13 cellular contexts compared by ENCODE assay signal in genomic region chr9:130137081-130137869, GRCh38. TPM values are rescaled to one million over a fixed set of nuclear protein-coding genes. Genes with fewer than 3 reads are reported as not detected.
DNase-seq lines count a peak whose midpoint lies in the region; ATAC-seq and TF ChIP-seq lines count a peak whose summit lies in the region.
"Had no signal": no experiment of that assay in that cellular context is flagged by ENCODE, and none has a peak within 500 bp of the region (broad histone marks: within the 10 kb centered on the region; RNA-seq: fewer than 3 reads in every experiment).

No MANE protein-coding gene starts in this region.

- H3K9ac ChIP-seq in trophoblast cell (ENCODE audit: low read length), result no peak overlapping the region

- H3K27me3 ChIP-seq in SJSA1 (replicated peaks) (no peaks in the 10 kb centered on the region), trophoblast cell (ENCODE audit: insufficient read depth, low read length) (no peaks in the 10 kb centered on the region)

- H3K27ac ChIP-seq in SJSA1 (peak overlapping the region; percentile 87), trophoblast cell (ENCODE audit: low read depth, low read length) (peak overlapping the region; percentile 67), coronary artery (peak overlapping the region in 1 of 2 donors; percentile 76), OCI-LY7 (ENCODE audit: low read depth, low read length, poor library complexity, severe bottlenecking) (no peak overlapping the region)
- H3K27ac ChIP-seq: C4-2B had no signal

- H3K4me2 ChIP-seq in trophoblast cell (ENCODE audit: low read length), result no peak overlapping the region
- H3K4me2 ChIP-seq in OCI-LY7 (ENCODE audit: low read length), result no peak overlapping the region

- intact Hi-C loops in OCI-LY7 (cut with micrococcal nuclease; ENCODE audit: unreplicated experiment), result no loop called here

- TF ChIP-seq CTCF in fibroblast of villous mesenchyme (IDR thresholded peaks at IDR 0.05; ENCODE audit: insufficient read depth, low read depth, low read length) (no peak), coronary artery (IDR thresholded peaks at IDR 0.05) (no peak), OCI-LY7 (conservative IDR thresholded peaks at IDR 0.05; ENCODE audit: low read length) (no peak)

- in situ Hi-C loops in Caki2 (cut with HindIII; ENCODE audit: low pct_unique_long_range_greater_than_20kb, low sequenced_read_pairs), result no loop called here

- H3K79me2 ChIP-seq in trophoblast cell (ENCODE audit: control insufficient read depth, insufficient read depth, low read length, poor library complexity), result no peaks in the 10 kb centered on the region
- H3K79me2 ChIP-seq in OCI-LY7 (ENCODE audit: insufficient read depth, low read depth, low read length), result no peaks in the 10 kb centered on the region

- POLR2A ChIA-PET in OCI-LY7 (lab: Charles Lee), result interaction anchor here (0.5 kb wide), 1 partner anchor 99 kb away, joined by 4 read pairs; no protein-coding TSS in a partner anchor

- H4K12ac ChIP-seq in trophoblast cell (ENCODE audit: low read depth, low read length), result no peak overlapping the region

- no peak overlapping the region for H3K4me3 ChIP-seq in SJSA1
- no peak overlapping the region for H3K4me3 ChIP-seq in fibroblast of villous mesenchyme (ENCODE audit: low read depth, low read length)
- no peak overlapping the region for H3K4me3 ChIP-seq in trophoblast cell (ENCODE audit: low read depth, low read length)
- no peak overlapping the region for H3K4me3 ChIP-seq in coronary artery
- H3K4me3 ChIP-seq in OCI-LY7 (ENCODE audit: low read depth, low read length, poor library complexity, severe bottlenecking), result no peak overlapping the region

- no peaks in the 10 kb centered on the region for H4K20me1 ChIP-seq in OCI-LY7 (ENCODE audit: insufficient read depth, low read length)

- no peak overlapping the region for H4K8ac ChIP-seq in trophoblast cell (ENCODE audit: low read depth, low read length)

- H3K36me3 ChIP-seq in SJSA1 (peaks cover 18% of the 10 kb centered on the region), trophoblast cell (ENCODE audit: control insufficient read depth in 1 of 2, insufficient read depth in 2 of 2, low read length in 2 of 2) (peaks cover 2 to 6% of the 10 kb centered on the region in 2 experiments), OCI-LY7 (ENCODE audit: insufficient read depth, low read length) (no peaks in the 10 kb centered on the region)

- H3K79me1 ChIP-seq in trophoblast cell (ENCODE audit: low read length), result peaks cover 1% of the 10 kb centered on the region

- H3K4ac ChIP-seq in trophoblast cell (ENCODE audit: low read depth, low read length), result no peak overlapping the region

- H3K23ac ChIP-seq in trophoblast cell (ENCODE audit: low read length), result no peak overlapping the region

- H3K18ac ChIP-seq in trophoblast cell (ENCODE audit: low read length), result peak overlapping the region; percentile 0

- H3K9me3 ChIP-seq in SJSA1 (replicated peaks), result no peaks in the 10 kb centered on the region
- H3K9me3 ChIP-seq in trophoblast cell (ENCODE audit: insufficient read depth, low read depth, low read length), result peaks cover 2% of the 10 kb centered on the region
- H3K9me3 ChIP-seq in OCI-LY7 (ENCODE audit: low read length), result no peaks in the 10 kb centered on the region

- no TSS peak for BruUV-seq in OCI-LY7 (replicated peaks; lab: Mats Ljungman, UMichigan)

- peak; percentile 64 for DNase-seq in Caki2 (ENCODE audit: low read depth)
- no peak for DNase-seq in SJSA1 (ENCODE audit: low read depth in 1 of 2, low spot score in 2 of 2)
- DNase-seq in fibroblast of villous mesenchyme (ENCODE audit: low read depth), result peak; percentile 12
- DNase-seq in trophoblast cell, result no peak
- no peak for DNase-seq in coronary artery (ENCODE audit: low spot score)
- DNase-seq in OCI-LY7 (ENCODE audit: low spot score), result no peak
- no peak for DNase-seq in 8988T
- DNase-seq: activated T-cell treated with anti-CD3 and anti-CD28 coated beads, Interleukin-2, amount 50 U/mL, for 72 hours; GDM1; NCI-H1436 treated with DMSO at 0.1 percent for 48 hours; NCI-H526 treated with DMSO at 0.1 percent for 48 hours had no signal

- H3K14ac ChIP-seq in trophoblast cell (ENCODE audit: low read length), result peak overlapping the region; percentile 48

- no peak for ATAC-seq in HG02884 (IDR thresholded peaks at IDR 0.05; ENCODE audit: unreplicated experiment)

- H3K4me1 ChIP-seq in SJSA1 (replicated peaks) (peaks cover 27% of the 10 kb centered on the region), trophoblast cell (ENCODE audit: control insufficient read depth in 1 of 2, insufficient read depth in 2 of 2, low read length in 2 of 2) (peaks cover 9 to 20% of the 10 kb centered on the region in 2 experiments), OCI-LY7 (ENCODE audit: insufficient read depth, low read length, poor library complexity, severe bottlenecking) (no peaks in the 10 kb centered on the region)

- H2AK5ac ChIP-seq in trophoblast cell (ENCODE audit: low read length), result peak overlapping the region; percentile 25

- peak overlapping the region; percentile 27 for H2BK120ac ChIP-seq in trophoblast cell (ENCODE audit: insufficient read depth, low read length, poor library complexity)

- H4K91ac ChIP-seq in trophoblast cell (ENCODE audit: low read depth, low read length), result peak overlapping the region; percentile 55

- no peak overlapping the region for H2AFZ ChIP-seq in trophoblast cell (ENCODE audit: insufficient read depth, low read length, poor library complexity)
- no peak overlapping the region for H2AFZ ChIP-seq in OCI-LY7 (ENCODE audit: low read length)

- H2BK12ac ChIP-seq in trophoblast cell (ENCODE audit: low read length), result peak overlapping the region; percentile 51

- CTCF ChIA-PET in OCI-LY7 (lab: Charles Lee; ENCODE audit: unreplicated experiment), result no interaction called here

- no CpG with 5 or more reads among the region's 24 CpGs for WGBS in trophoblast cell (ENCODE audit: extremely low coverage, insufficient coverage, insufficient read length)

- no peak overlapping the region for H2BK5ac ChIP-seq in trophoblast cell (ENCODE audit: low read depth, low read length, poor library complexity)

- no peaks in the 10 kb centered on the region for H3K9me2 ChIP-seq in OCI-LY7 (ENCODE audit: insufficient read depth, low read length)

RNA-seq across cellular contexts. Expression of gene NCS1, which starts 34.9 kb away (rescaled TPM):
- 45.7 and 69.6 TPM in 2 replicates for total RNA-seq in Caki2 (2014; rRNA removed; shearing (Covaris generic); ENCODE audit: low replicate concordance)
- total RNA-seq in SJSA1 (2014; rRNA removed; shearing (Covaris generic)), result 31.5 and 44.6 TPM in 2 replicates
- 30.0 and 42.7 TPM in 2 replicates for total RNA-seq in fibroblast of villous mesenchyme
- polyA plus RNA-seq in trophoblast cell (2013), result 24.9 and 25.0 TPM in 2 replicates
- not detected in 2 replicates for total RNA-seq in OCI-LY7 (2014; rRNA removed; shearing (Covaris generic))
- not detected in 2 replicates for total RNA-seq in OCI-LY7 (2022)

Comparison
In these comparisons a context has a peak if more than half of its experiments do, and no peak if none do; other contexts are left out.
1. DNase-seq: peak in Caki2 (single experiment) and fibroblast of villous mesenchyme (single experiment); none in SJSA1 (0 of 2), trophoblast cell (0 of 2), coronary artery (single experiment), OCI-LY7 (single experiment) and 8988T (single experiment).
2. RNA of gene NCS1, which starts 34.9 kb away (total RNA-seq): 45.7 to 69.6 TPM in Caki2, 31.5 to 44.6 TPM in SJSA1 and 30.0 to 42.7 TPM in fibroblast of villous mesenchyme; not detected in OCI-LY7; every median in the first group is over 10 times any median in the second.